22 cellular contexts compared by ENCODE assay signal in the genomic region with DNA sequence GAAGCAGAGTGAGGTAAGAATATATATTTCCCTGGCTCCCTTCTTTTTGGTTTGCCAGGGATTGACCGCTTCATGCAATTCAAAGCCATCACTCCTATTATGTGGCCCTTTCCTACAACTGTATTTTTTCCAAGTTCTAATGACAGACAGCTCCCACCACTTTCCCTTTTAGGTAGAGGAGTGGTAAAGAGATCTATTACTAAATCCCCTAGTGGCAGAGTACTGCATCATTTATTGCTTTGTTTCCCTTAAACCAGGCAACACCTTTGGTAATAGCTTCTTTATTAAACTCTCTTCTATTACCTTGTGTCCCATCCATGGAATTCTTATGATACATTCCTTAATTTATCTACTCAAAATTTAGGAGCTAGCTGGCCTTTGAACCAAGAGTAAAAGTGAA.
DNase-seq lines count a peak whose midpoint lies in the region; ATAC-seq and TF ChIP-seq lines count a peak whose summit lies in the region.
"Had no signal": no experiment of that assay in that cellular context is flagged by ENCODE, and none has a peak within 500 bp of the region (broad histone marks: within the 10 kb centered on the region; RNA-seq: fewer than 3 reads in every experiment).

No MANE protein-coding gene starts in this region.

- peak in 1 of 3 experiments; percentile 32; a peak in 1 of 6 replicates for TF ChIP-seq CTCF in HCT116 (IDR thresholded peaks at IDR 0.05 in 2 of 3, conservative IDR thresholded peaks at IDR 0.05 in 1 of 3; ENCODE audit: borderline replicate concordance in 1 of 3, insufficient read depth in 1 of 3, low read depth in 2 of 3, low read length in 2 of 3)
- peak; percentile 7 for TF ChIP-seq CTCF in cardiac fibroblast (IDR thresholded peaks at IDR 0.05; ENCODE audit: low read depth, low read length)
- no peak for TF ChIP-seq CTCF in nephron (IDR thresholded peaks at IDR 0.05; ENCODE audit: unreplicated experiment in 3 of 3)

- no peaks in the 10 kb centered on the region for H3K27me3 ChIP-seq in HCT116 (ENCODE audit: insufficient read depth, low read length)
- H3K27me3 ChIP-seq: BLaER1, brain microvascular endothelial cell, right atrium auricular region had no signal

- H3K4me1 ChIP-seq in HCT116 (ENCODE audit: control insufficient read depth in 1 of 2, insufficient read depth in 2 of 2, low read length in 2 of 2) = no peaks in the 10 kb centered on the region
- H3K4me1 ChIP-seq: BLaER1 had no signal

- H3K4me1 Mint-ChIP-seq in activated CD4-positive, alpha-beta memory T cell treated with anti-CD3 and anti-CD28 coated beads for 36 hours (ENCODE audit: low read depth) = peaks cover 19% of the 10 kb centered on the region
- peaks cover 16% of the 10 kb centered on the region for H3K4me1 Mint-ChIP-seq in activated CD4-positive, alpha-beta memory T cell treated with anti-CD3 and anti-CD28 coated beads, Interleukin-2, amount 10 ng/mL, durations not matched to agents 7 days and 5 days
- H3K4me1 Mint-ChIP-seq in nephron = no peaks in the 10 kb centered on the region

- no peak for DNase-seq in activated CD4-positive, alpha-beta memory T cell treated with anti-CD3 and anti-CD28 coated beads for 36 hours
- no peak for DNase-seq in activated CD4-positive, alpha-beta memory T cell treated with anti-CD3 and anti-CD28 coated beads, Interleukin-2, amount 10 ng/mL, durations not matched to agents 7 days and 5 days
- DNase-seq in HCT116 (ENCODE audit: low read depth, low spot score) = no peak
- DNase-seq in cardiac fibroblast (ENCODE audit: low read depth in 2 of 2) = no peak
- DNase-seq in midbrain (lab: John Stamatoyannopoulos, UW) = no peak
- DNase-seq: activated CD4-positive, alpha-beta T cell treated with anti-CD3 and anti-CD28 coated beads, Interleukin-2, amount 50 U/mL, for 4 hours; brain microvascular endothelial cell; GF-D8; glutamatergic neuron; GOT3; left ventricle myocardium inferior; NCI-H1436 treated with DMSO at 0.1 percent for 48 hours; NCI-H2171; NCI-H526; Right ventricle myocardium superior; T-cell had no signal

- no peak for TF ChIP-seq POLR2A in HCT116 (IDR thresholded peaks at IDR 0.05; ENCODE audit: borderline replicate concordance, extremely low read depth, insufficient read depth, insufficient read length)

- RAD21 ChIA-PET in HCT116 (lab: Charles Lee; ENCODE audit: low non-redundant PET in 1 of 2, low total read pairs in 2 of 2, uncharacterized antibody in 2 of 2, unreplicated experiment in 2 of 2) = no interaction called here

- no peaks in the 10 kb centered on the region for H3K27me3 Mint-ChIP-seq in activated CD4-positive, alpha-beta memory T cell treated with anti-CD3 and anti-CD28 coated beads for 36 hours
- no peaks in the 10 kb centered on the region for H3K27me3 Mint-ChIP-seq in activated CD4-positive, alpha-beta memory T cell treated with anti-CD3 and anti-CD28 coated beads, Interleukin-2, amount 10 ng/mL, durations not matched to agents 7 days and 5 days
- H3K27me3 Mint-ChIP-seq in nephron (ENCODE audit: low read depth) = no peaks in the 10 kb centered on the region
- H3K27me3 Mint-ChIP-seq: T-cell had no signal

- peak overlapping the region; percentile 3 for H3K27ac Mint-ChIP-seq in activated CD4-positive, alpha-beta memory T cell treated with anti-CD3 and anti-CD28 coated beads for 36 hours
- no peak overlapping the region for H3K27ac Mint-ChIP-seq in activated CD4-positive, alpha-beta memory T cell treated with anti-CD3 and anti-CD28 coated beads, Interleukin-2, amount 10 ng/mL, durations not matched to agents 7 days and 5 days
- peak overlapping the region in 1 of 3 experiments; percentile 47 for H3K27ac Mint-ChIP-seq in nephron

- H3K36me3 ChIP-seq in HCT116 (ENCODE audit: control insufficient read depth in 1 of 2, insufficient read depth in 2 of 2, low read length in 2 of 2) = no peaks in the 10 kb centered on the region; a peak in 2 of 4 replicates
- H3K36me3 ChIP-seq: brain microvascular endothelial cell had no signal

- H2AFZ ChIP-seq in HCT116 (ENCODE audit: low read depth, low read length, poor library complexity, severe bottlenecking) = no peak overlapping the region

- intact Hi-C loops in activated CD4-positive, alpha-beta memory T cell treated with anti-CD3 and anti-CD28 coated beads for 36 hours (cut with micrococcal nuclease) = no loop called here
- intact Hi-C loops in HCT116 (cut with micrococcal nuclease) = no loop called here

- no peaks in the 10 kb centered on the region for H4K20me1 ChIP-seq in HCT116 (ENCODE audit: insufficient read depth)
- H4K20me1 ChIP-seq: BLaER1 had no signal

- CTCF ChIA-PET in activated CD4-positive, alpha-beta memory T cell treated with anti-CD3 and anti-CD28 coated beads for 36 hours (lab: Charles Lee) = interaction anchor here (1.1 to 1.4 kb wide), 2 partner anchors 11 to 271 kb away, joined by 3 read pairs; no protein-coding TSS in a partner anchor
- CTCF ChIA-PET in activated CD4-positive, alpha-beta memory T cell treated with anti-CD3 and anti-CD28 coated beads, Interleukin-2, amount 10 ng/mL, durations not matched to agents 7 days and 5 days (lab: Charles Lee) = interaction anchor here (1.4 kb wide), 2 partner anchors 11 to 89 kb away, joined by 4 to 5 read pairs; no protein-coding TSS in a partner anchor
- CTCF ChIA-PET in HCT116 (lab: Charles Lee) = interaction anchor here (0.5 kb wide), 1 partner anchor 366 kb away, joined by 4 read pairs; no protein-coding TSS in a partner anchor

- peak; percentile 53; the same call in 1 of the 2 replicates for ATAC-seq in HCT116
- no peak for ATAC-seq in GM19452 (IDR thresholded peaks at IDR 0.05; ENCODE audit: unreplicated experiment)
- no peak for ATAC-seq in GM21423 (IDR thresholded peaks at IDR 0.05; ENCODE audit: unreplicated experiment)
- ATAC-seq: GM12878, T-cell had no signal

- POLR2A ChIA-PET in activated CD4-positive, alpha-beta memory T cell treated with anti-CD3 and anti-CD28 coated beads for 36 hours (lab: Charles Lee) = interaction anchor here (1.0 kb wide), 1 partner anchor 92 kb away, joined by 3 read pairs; no protein-coding TSS in a partner anchor
- POLR2A ChIA-PET in activated CD4-positive, alpha-beta memory T cell treated with anti-CD3 and anti-CD28 coated beads, Interleukin-2, amount 10 ng/mL, durations not matched to agents 7 days and 5 days (lab: Charles Lee) = interaction anchor here (0.6 to 1.2 kb wide), 2 partner anchors 92 to 123 kb away, joined by 3 to 4 read pairs; no protein-coding TSS in a partner anchor
- POLR2A ChIA-PET in HCT116 (lab: Charles Lee) = no interaction called here

- no peaks in the 10 kb centered on the region for H3K9me3 Mint-ChIP-seq in activated CD4-positive, alpha-beta memory T cell treated with anti-CD3 and anti-CD28 coated beads for 36 hours
- H3K9me3 Mint-ChIP-seq in activated CD4-positive, alpha-beta memory T cell treated with anti-CD3 and anti-CD28 coated beads, Interleukin-2, amount 10 ng/mL, durations not matched to agents 7 days and 5 days = no peaks in the 10 kb centered on the region
- H3K9me3 Mint-ChIP-seq in nephron = no peaks in the 10 kb centered on the region
- H3K9me3 Mint-ChIP-seq: T-cell had no signal

- H3K36me3 Mint-ChIP-seq in activated CD4-positive, alpha-beta memory T cell treated with anti-CD3 and anti-CD28 coated beads for 36 hours = peaks cover 40% of the 10 kb centered on the region
- peaks cover 70% of the 10 kb centered on the region for H3K36me3 Mint-ChIP-seq in activated CD4-positive, alpha-beta memory T cell treated with anti-CD3 and anti-CD28 coated beads, Interleukin-2, amount 10 ng/mL, durations not matched to agents 7 days and 5 days (ENCODE audit: low read depth)
- H3K36me3 Mint-ChIP-seq in nephron (ENCODE audit: low read depth) = peaks cover 39% of the 10 kb centered on the region

- H3K4me3 Mint-ChIP-seq in activated CD4-positive, alpha-beta memory T cell treated with anti-CD3 and anti-CD28 coated beads for 36 hours = no peak overlapping the region
- no peak overlapping the region for H3K4me3 Mint-ChIP-seq in activated CD4-positive, alpha-beta memory T cell treated with anti-CD3 and anti-CD28 coated beads, Interleukin-2, amount 10 ng/mL, durations not matched to agents 7 days and 5 days
- peak overlapping the region in 2 of 3 experiments; percentile 5 to 79 for H3K4me3 Mint-ChIP-seq in nephron
- H3K4me3 Mint-ChIP-seq: T-cell had no signal

- no peaks in the 10 kb centered on the region for H3K9me2 ChIP-seq in HCT116 (ENCODE audit: insufficient read depth)

- H3K4me2 ChIP-seq in HCT116 (ENCODE audit: low read length) = no peak overlapping the region
- H3K4me2 ChIP-seq: BLaER1 had no signal

- H3K9me3 ChIP-seq in HCT116 (ENCODE audit: control insufficient read depth in 1 of 2, insufficient read depth in 1 of 2, low read depth in 1 of 2, low read length in 2 of 2) = no peaks in the 10 kb centered on the region
- H3K9me3 ChIP-seq: BLaER1, left ventricle myocardium inferior, right atrium auricular region had no signal

- H3K79me2 ChIP-seq in HCT116 (ENCODE audit: insufficient read depth, low read length) = no peaks in the 10 kb centered on the region

- no TSS peak for BruUV-seq in HCT116 (replicated peaks; lab: Mats Ljungman, UMichigan)

- H3K4me3 ChIP-seq in HCT116 (replicated peaks in 1 of 2; ENCODE audit: low read depth in 1 of 2, low read length in 2 of 2) (no peak overlapping the region), cardiac fibroblast (replicated peaks in 1 of 2; ENCODE audit: low read depth in 2 of 2, low read length in 2 of 2) (no peak overlapping the region)
- H3K4me3 ChIP-seq: BLaER1, GM12878, left ventricle myocardium inferior, right atrium auricular region had no signal

- no peak overlapping the region for H3K27ac ChIP-seq in HCT116 (ENCODE audit: low read depth, low read length)
- H3K27ac ChIP-seq: BLaER1, brain microvascular endothelial cell, left ventricle myocardium inferior, right atrium auricular region had no signal

- no peak overlapping the region for H3K9ac ChIP-seq in HCT116 (ENCODE audit: low read length)
- H3K9ac ChIP-seq: BLaER1 had no signal

- no peak for TF ChIP-seq RAD21 in HCT116 (IDR thresholded peaks at IDR 0.05; ENCODE audit: low read depth)

TF ChIP-seq in HCT116, 20 proteins besides CTCF, POLR2A, EP300 and RAD21:
- TF ChIP-seq EGR1 (IDR thresholded peaks at IDR 0.05; ENCODE audit: low read depth) = no peak
- TF ChIP-seq ZNF274 (IDR thresholded peaks at IDR 0.05; ENCODE audit: low read depth, low read length) = no peak
- no peak for TF ChIP-seq ELF1 (IDR thresholded peaks at IDR 0.05; ENCODE audit: borderline replicate concordance, low read depth)

Comparison
In these comparisons a context has a peak if more than half of its experiments do, and no peak if none do; other contexts are left out.
1. H3K4me3 Mint-ChIP-seq: peak in nephron (2 of 3); none in activated CD4-positive, alpha-beta memory T cell treated with anti-CD3 and anti-CD28 coated beads for 36 hours (single experiment) and activated CD4-positive, alpha-beta memory T cell treated with anti-CD3 and anti-CD28 coated beads, Interleukin-2, amount 10 ng/mL, durations not matched to agents 7 days and 5 days (single experiment).